Comparison of ENCODE assay signal across 10 cellular contexts in the genomic region with DNA sequence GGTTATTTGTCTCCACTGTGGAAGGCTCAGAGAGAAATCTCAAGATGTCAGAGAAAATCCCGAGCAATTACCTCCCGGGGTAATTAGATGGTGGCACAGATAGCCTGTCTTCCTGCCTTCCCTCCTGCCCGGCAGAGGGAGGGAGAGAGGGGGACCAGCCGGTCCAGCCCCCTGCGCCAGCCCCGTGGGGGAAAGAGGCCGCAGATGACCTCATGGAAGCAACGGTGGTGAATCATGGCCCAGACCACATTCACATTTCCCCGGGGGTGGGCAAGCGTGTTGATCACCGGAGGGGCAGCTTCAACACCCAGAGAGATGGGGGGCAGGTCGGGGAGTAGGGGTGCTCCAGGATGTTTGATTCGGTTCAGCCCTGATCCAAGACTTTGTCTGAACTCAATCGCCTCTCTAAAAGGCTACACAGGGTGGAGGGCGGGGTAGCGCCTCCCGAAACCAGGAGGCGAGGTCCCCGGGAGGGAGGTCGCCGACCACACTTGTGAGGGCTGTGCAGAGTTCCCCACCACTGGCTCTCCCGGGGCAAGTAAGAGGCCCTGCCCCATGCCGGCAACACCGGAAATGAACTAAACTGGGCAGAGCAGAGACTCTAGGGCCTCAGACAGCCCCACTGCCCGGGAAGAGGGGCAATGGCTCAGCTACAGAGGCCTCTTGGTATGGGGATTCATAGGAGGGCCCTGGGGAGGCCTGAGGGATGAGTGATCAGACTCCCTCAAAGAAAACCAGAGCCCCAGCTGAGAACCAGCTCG.
A peak's percentile ranks its signal among the peaks of the same experiment; 100 is the strongest.
DNase-seq lines count a peak whose midpoint lies in the region; ATAC-seq, FAIRE-seq and TF ChIP-seq lines count a peak whose summit lies in the region.
"Had no signal": no experiment of that assay in that cellular context is flagged by ENCODE, and none has a peak within 500 bp of the region (broad histone marks: within the 10 kb centered on the region; RNA-seq: fewer than 3 reads in every experiment).

No MANE protein-coding gene starts in this region.

- TF ChIP-seq POLR2A in HepG2 (IDR thresholded peaks at IDR 0.05; ENCODE audit: insufficient read depth in 1 of 2, low read depth in 2 of 2, low read length in 2 of 2): no peak

- H3K4me1 ChIP-seq in right atrium auricular region (no peaks in the 10 kb centered on the region), ascending aorta (no peaks in the 10 kb centered on the region), HepG2 (ENCODE audit: insufficient read depth, low read length) (peaks cover 25% of the 10 kb centered on the region)

- POLR2A ChIA-PET in HepG2 (lab: Yijun Ruan, JAX): no interaction called here

- H3K4me3 ChIP-seq in right atrium auricular region (no peak overlapping the region), ascending aorta (no peak overlapping the region), HepG2 (replicated peaks in 1 of 3; ENCODE audit: insufficient read depth in 1 of 3, low read depth in 2 of 3, low read length in 3 of 3) (peak overlapping the region; percentile 16 to 59 (median 34); a peak in 5 of 6 replicates)

- no peak for DNase-seq in Right ventricle myocardium inferior (ENCODE audit: missing footprints)
- no peak for DNase-seq in right atrium auricular region (ENCODE audit: low spot score)
- peak; percentile 19 to 74 for DNase-seq in ascending aorta (ENCODE audit: low spot score in 2 of 2)
- DNase-seq in HepG2 (ENCODE audit: low spot score): peak; percentile 28
- no peak for DNase-seq in medulla oblongata (ENCODE audit: extremely low spot score)
- no peak for DNase-seq in mesenteric fat pad (ENCODE audit: low spot score)
- no peak for DNase-seq in Ammon's horn (ENCODE audit: low spot score)
- no peak for DNase-seq in activated CD4-positive, alpha-beta T cell treated with anti-CD3 and anti-CD28 coated beads for 4 hours
- DNase-seq: ACHN; activated naive CD4-positive, alpha-beta T cell treated with anti-CD3 and anti-CD28 coated beads, Interleukin-2, amount 50 U/mL, for 16 hours had no signal

- no TSS peak for BruUV-seq in HepG2 (replicated peaks; lab: Mats Ljungman, UMichigan)

- H3K9me3 ChIP-seq in right atrium auricular region (no peaks in the 10 kb centered on the region), ascending aorta (no peaks in the 10 kb centered on the region), HepG2 (ENCODE audit: low read length) (no peaks in the 10 kb centered on the region)

- H3K27ac ChIP-seq in right atrium auricular region: no peak overlapping the region
- H3K27ac ChIP-seq in ascending aorta: no peak overlapping the region
- H3K27ac ChIP-seq in HepG2 (ENCODE audit: extremely low read length, insufficient read depth, low read length): no peak overlapping the region

- no peak for FAIRE-seq in HepG2 (lab: Jason Lieb, UNC)

- no peak for TF ChIP-seq RAD21 in HepG2 (CRISPR knock-in tag; IDR thresholded peaks at IDR 0.05)

- H3K9ac ChIP-seq in HepG2 (ENCODE audit: insufficient read depth, low read depth, low read length): peak overlapping the region; percentile 25; the same call in 1 of the 2 replicates

- ATAC-seq in Right ventricle myocardium inferior (peak; percentile 38), HepG2 (peak; percentile 63)

- H3K36me3 ChIP-seq in right atrium auricular region (no peaks in the 10 kb centered on the region), ascending aorta (no peaks in the 10 kb centered on the region), HepG2 (replicated peaks in 1 of 2; ENCODE audit: control insufficient read depth in 1 of 2, insufficient read depth in 2 of 2, low read length in 2 of 2) (no peaks in the 10 kb centered on the region)

- no peak for TF ChIP-seq EP300 in HepG2 (IDR thresholded peaks at IDR 0.05; ENCODE audit: low read depth in 2 of 2, low read length in 2 of 2)
- no peak for TF ChIP-seq EP300 in HepG2 (CRISPR knock-in tag; IDR thresholded peaks at IDR 0.05; ENCODE audit: borderline replicate concordance)

- intact Hi-C loops in Right ventricle myocardium inferior (cut with DNase I) (no loop called here), ascending aorta (cut with DNase I) (no loop called here), HepG2 (cut with micrococcal nuclease; ENCODE audit: unreplicated experiment) (no loop called here)

- H3K27me3 ChIP-seq in right atrium auricular region (no peaks in the 10 kb centered on the region), ascending aorta (no peaks in the 10 kb centered on the region), HepG2 (ENCODE audit: control insufficient read depth in 1 of 2, insufficient read depth in 2 of 2, low read length in 2 of 2) (peaks cover 0 to 9% of the 10 kb centered on the region in 2 experiments; a peak in 2 of 5 replicates)

- H4K20me1 ChIP-seq in HepG2 (ENCODE audit: insufficient read depth, low read length): no peaks in the 10 kb centered on the region

- 14% methylated on average over 12 of the region's 26 CpGs for WGBS in HepG2 (ENCODE audit: low lambda C conversion rate)

- peak overlapping the region; percentile 84 for H3K4me2 ChIP-seq in HepG2 (ENCODE audit: low read depth, low read length)

- no peaks in the 10 kb centered on the region for H3K79me2 ChIP-seq in HepG2 (ENCODE audit: insufficient read depth, low read length)

- CTCF ChIA-PET in HepG2 (lab: Yijun Ruan, JAX; ENCODE audit: low intra/inter-chr PET ratio, low total read pairs): interaction anchor here (1.4 kb wide), 1 partner anchor 96 kb away, joined by 3 read pairs; no protein-coding TSS in a partner anchor

- peak overlapping the region; percentile 11 for H2AFZ ChIP-seq in HepG2 (ENCODE audit: low read length)

- TF ChIP-seq CTCF in right atrium auricular region (IDR thresholded peaks at IDR 0.05): no peak
- TF ChIP-seq CTCF in ascending aorta (IDR thresholded peaks at IDR 0.05): no peak
- no peak for TF ChIP-seq CTCF in HepG2 (CRISPR knock-in tag; IDR thresholded peaks at IDR 0.05)

- in situ Hi-C loops in HepG2 (cut with HindIII; ENCODE audit: extremely low pct_ligation_motif_present, low pct_unique_long_range_greater_than_20kb): no loop called here

TF ChIP-seq in HepG2, 621 proteins besides CTCF, POLR2A, EP300 and RAD21 (continues in another document):
- peak; percentile 93 for TF ChIP-seq PRDM10 (CRISPR knock-in tag; IDR thresholded peaks at IDR 0.05; ENCODE audit: low read depth)
- TF ChIP-seq ZNF550 (CRISPR knock-in tag; IDR thresholded peaks at IDR 0.05; ENCODE audit: borderline replicate concordance): no peak
- no peak for TF ChIP-seq TMF1 (CRISPR knock-in tag; IDR thresholded peaks at IDR 0.05; ENCODE audit: low read depth)
- TF ChIP-seq ZBTB3 (CRISPR knock-in tag; IDR thresholded peaks at IDR 0.05; ENCODE audit: borderline replicate concordance, low read depth): no peak
- no peak for TF ChIP-seq ZNF3 (CRISPR knock-in tag; IDR thresholded peaks at IDR 0.05)
- no peak for TF ChIP-seq ZNF558 (CRISPR knock-in tag; IDR thresholded peaks at IDR 0.05; ENCODE audit: borderline replicate concordance)
- 0 out of 2 replicates have a peak, but pooled peaks have one; percentile 51 for TF ChIP-seq ZNF501 (CRISPR knock-in tag; IDR thresholded peaks at IDR 0.05)
- no peak for TF ChIP-seq ZNF460 (CRISPR knock-in tag; IDR thresholded peaks at IDR 0.05; ENCODE audit: borderline replicate concordance)
- TF ChIP-seq, protein P1, sequence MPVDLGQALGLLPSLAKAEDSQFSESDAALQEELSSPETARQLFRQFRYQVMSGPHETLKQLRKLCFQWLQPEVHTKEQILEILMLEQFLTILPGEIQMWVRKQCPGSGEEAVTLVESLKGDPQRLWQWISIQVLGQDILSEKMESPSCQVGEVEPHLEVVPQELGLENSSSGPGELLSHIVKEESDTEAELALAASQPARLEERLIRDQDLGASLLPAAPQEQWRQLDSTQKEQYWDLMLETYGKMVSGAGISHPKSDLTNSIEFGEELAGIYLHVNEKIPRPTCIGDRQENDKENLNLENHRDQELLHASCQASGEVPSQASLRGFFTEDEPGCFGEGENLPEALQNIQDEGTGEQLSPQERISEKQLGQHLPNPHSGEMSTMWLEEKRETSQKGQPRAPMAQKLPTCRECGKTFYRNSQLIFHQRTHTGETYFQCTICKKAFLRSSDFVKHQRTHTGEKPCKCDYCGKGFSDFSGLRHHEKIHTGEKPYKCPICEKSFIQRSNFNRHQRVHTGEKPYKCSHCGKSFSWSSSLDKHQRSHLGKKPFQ (CRISPR knock-in tag; IDR thresholded peaks at IDR 0.05; ENCODE audit: insufficient replicate concordance): no peak
- 0 out of 2 replicates have a peak, but pooled peaks have one; percentile 8 for TF ChIP-seq ATF7 (IDR thresholded peaks at IDR 0.05)
- no peak for TF ChIP-seq ATF7 (CRISPR knock-in tag; IDR thresholded peaks at IDR 0.05)

Comparison
In these comparisons a context has a peak if more than half of its experiments do, and no peak if none do; other contexts are left out.
1. DNase-seq: peak in ascending aorta (2 of 2) and HepG2 (single experiment); none in Right ventricle myocardium inferior (single experiment), right atrium auricular region (single experiment), medulla oblongata (single experiment), mesenteric fat pad (single experiment), Ammon's horn (single experiment) and activated CD4-positive, alpha-beta T cell treated with anti-CD3 and anti-CD28 coated beads for 4 hours (0 of 2).
2. H3K4me3 ChIP-seq: peak in HepG2 (3 of 3); none in right atrium auricular region (0 of 2) and ascending aorta (0 of 2).